19 cellular contexts compared by ENCODE assay signal in the genomic region with DNA sequence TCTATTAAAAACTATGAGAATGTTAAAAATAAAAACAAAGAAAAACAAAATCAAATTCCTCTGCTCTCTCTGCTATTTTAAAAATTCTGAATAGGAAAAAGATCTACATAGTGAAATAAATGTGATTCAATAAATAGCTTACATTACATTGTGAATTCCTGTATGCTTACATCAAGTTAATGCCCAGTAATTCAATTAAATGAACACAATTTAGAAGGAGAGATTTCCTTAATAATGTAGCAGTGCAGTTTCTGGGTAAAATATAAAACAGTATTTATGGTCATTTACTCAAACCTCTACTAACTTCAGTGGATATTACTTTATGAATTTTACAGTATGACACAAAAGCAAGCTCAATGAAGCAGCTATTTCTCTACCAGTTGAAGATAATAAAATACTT.
A peak's percentile ranks its signal among the peaks of the same experiment; 100 is the strongest.
DNase-seq lines count a peak whose midpoint lies in the region; ATAC-seq and TF ChIP-seq lines count a peak whose summit lies in the region.
"Had no signal": no experiment of that assay in that cellular context is flagged by ENCODE, and none has a peak within 500 bp of the region (broad histone marks: within the 10 kb centered on the region; RNA-seq: fewer than 3 reads in every experiment).

No MANE protein-coding gene starts in this region.

- POLR2A ChIA-PET in SK-N-SH (lab: Yijun Ruan, JAX): no interaction called here

- H3K79me2 ChIP-seq in SK-N-SH (ENCODE audit: insufficient read depth): no peaks in the 10 kb centered on the region

- no peaks in the 10 kb centered on the region for H3K4me1 Mint-ChIP-seq in stimulated activated naive B cell treated with anti-CD40 and anti-IgM and Interleukin-4, amounts not matched to agents 10 μg/mL and 1 μg/mL and 100 μg/mL, for 72 hours
- H3K4me1 Mint-ChIP-seq: B cell had no signal

- H3K36me3 Mint-ChIP-seq in stimulated activated naive B cell treated with anti-CD40 and anti-IgM and Interleukin-4, amounts not matched to agents 10 μg/mL and 1 μg/mL and 100 μg/mL, for 72 hours: no peaks in the 10 kb centered on the region
- H3K36me3 Mint-ChIP-seq: CD8-positive, alpha-beta T cell had no signal

- H3K4me3 Mint-ChIP-seq in stimulated activated naive B cell treated with anti-CD40 and anti-IgM and Interleukin-4, amounts not matched to agents 10 μg/mL and 1 μg/mL and 100 μg/mL, for 72 hours: no peak overlapping the region
- H3K4me3 Mint-ChIP-seq: B cell; CD4-positive, alpha-beta T cell; CD8-positive, alpha-beta T cell had no signal

- no peaks in the 10 kb centered on the region for H3K27me3 Mint-ChIP-seq in stimulated activated naive B cell treated with anti-CD40 and anti-IgM and Interleukin-4, amounts not matched to agents 10 μg/mL and 1 μg/mL and 100 μg/mL, for 72 hours
- H3K27me3 Mint-ChIP-seq: B cell; CD4-positive, alpha-beta T cell had no signal

- H3K9ac ChIP-seq in SK-N-SH (no peak overlapping the region), SK-N-MC (ENCODE audit: insufficient read length) (no peak overlapping the region)
- H3K9ac ChIP-seq: BLaER1 treated with 17β-estradiol and CSF1 and Interleukin-3, amounts not matched to agents 10 nM and 100 nM had no signal

- TF ChIP-seq RAD21 in SK-N-SH (IDR thresholded peaks at IDR 0.05; ENCODE audit: low read length): no peak

- H3K9me2 ChIP-seq in SK-N-SH: no peaks in the 10 kb centered on the region

- no peak for TF ChIP-seq CTCF in SK-N-SH (IDR thresholded peaks at IDR 0.05)

- TF ChIP-seq EP300 in SK-N-SH (IDR thresholded peaks at IDR 0.05; ENCODE audit: borderline replicate concordance in 1 of 2, low read depth in 1 of 2, low read length in 1 of 2): no peak

- no peaks in the 10 kb centered on the region for H3K27me3 ChIP-seq in SK-N-SH (ENCODE audit: insufficient read depth)
- H3K27me3 ChIP-seq: BLaER1 treated with 17β-estradiol and CSF1 and Interleukin-3, amounts not matched to agents 10 nM and 100 nM had no signal

- H4K20me1 ChIP-seq in SK-N-SH (ENCODE audit: insufficient read depth): no peaks in the 10 kb centered on the region
- H4K20me1 ChIP-seq: BLaER1 treated with 17β-estradiol and CSF1 and Interleukin-3, amounts not matched to agents 10 nM and 100 nM had no signal

- no peak overlapping the region for H3K27ac ChIP-seq in SK-N-SH (ENCODE audit: low read depth in 2 of 2, low read length in 1 of 2)
- peak overlapping the region; percentile 39; the same call in 1 of the 2 replicates for H3K27ac ChIP-seq in SK-N-MC
- H3K27ac ChIP-seq: 22Rv1; A549; BLaER1 treated with 17β-estradiol and CSF1 and Interleukin-3, amounts not matched to agents 10 nM and 100 nM; C4-2B had no signal

- H3F3A ChIP-seq in SK-N-SH (replicated peaks; ENCODE audit: insufficient read depth): no peaks in the 10 kb centered on the region

- no peak overlapping the region for H2AFZ ChIP-seq in SK-N-SH (ENCODE audit: low read depth)

- CTCF ChIA-PET in SK-N-SH (lab: Yijun Ruan, JAX): no interaction called here

- DNase-seq in SK-N-SH (no peak), SK-N-MC (ENCODE audit: low read depth, low spot score) (no peak), iPS-NIHi11 (ENCODE audit: low spot score) (no peak)
- no peak for DNase-seq in stimulated activated naive B cell treated with anti-CD40 and anti-IgM and Interleukin-4, amounts not matched to agents 10 μg/mL and 1 μg/mL and 100 μg/mL, for 72 hours
- DNase-seq: AML-193; Caco-2; Calu3; CD4-positive, alpha-beta T cell; CD8-positive, alpha-beta T cell; DMS 273 treated with DMSO at 0.1 percent for 48 hours; DMS153; DMS79 treated with DMSO at 0.1 percent for 48 hours; GF-D8 had no signal

- H3K27ac Mint-ChIP-seq in stimulated activated naive B cell treated with anti-CD40 and anti-IgM and Interleukin-4, amounts not matched to agents 10 μg/mL and 1 μg/mL and 100 μg/mL, for 72 hours: no peak overlapping the region
- H3K27ac Mint-ChIP-seq: B cell; CD4-positive, alpha-beta T cell; CD8-positive, alpha-beta T cell had no signal

- H3K9me3 Mint-ChIP-seq in stimulated activated naive B cell treated with anti-CD40 and anti-IgM and Interleukin-4, amounts not matched to agents 10 μg/mL and 1 μg/mL and 100 μg/mL, for 72 hours: no peaks in the 10 kb centered on the region

- H3K4me2 ChIP-seq in SK-N-SH: no peak overlapping the region
- H3K4me2 ChIP-seq: A549; BLaER1 treated with 17β-estradiol and CSF1 and Interleukin-3, amounts not matched to agents 10 nM and 100 nM had no signal

- no peaks in the 10 kb centered on the region; the same call in 1 of the 2 replicates for H3K9me3 ChIP-seq in SK-N-SH
- H3K9me3 ChIP-seq in SK-N-MC (ENCODE audit: low read depth, low read length): no peaks in the 10 kb centered on the region
- H3K9me3 ChIP-seq: A549; BLaER1 treated with 17β-estradiol and CSF1 and Interleukin-3, amounts not matched to agents 10 nM and 100 nM; Caco-2 had no signal

- ATAC-seq in SK-N-SH treated with all-trans-retinoic acid at 6 μM for 48 hours: no peak
- ATAC-seq in stimulated activated naive B cell treated with anti-CD40 and anti-IgM and Interleukin-4, amounts not matched to agents 10 μg/mL and 1 μg/mL and 100 μg/mL, for 72 hours (replicated peaks): no peak
- ATAC-seq: A549; CD8-positive, alpha-beta T cell had no signal

- H3K36me3 ChIP-seq in SK-N-SH (replicated peaks in 1 of 2; ENCODE audit: control insufficient read depth in 1 of 2, insufficient read depth in 2 of 2, low read length in 1 of 2) (no peaks in the 10 kb centered on the region), SK-N-MC (ENCODE audit: insufficient read depth, low read length) (no peaks in the 10 kb centered on the region)
- H3K36me3 ChIP-seq: BLaER1 treated with 17β-estradiol and CSF1 and Interleukin-3, amounts not matched to agents 10 nM and 100 nM had no signal

- H3K4me1 ChIP-seq in SK-N-SH (ENCODE audit: control insufficient read depth in 1 of 2, insufficient read depth in 2 of 2, low read depth in 1 of 2, low read length in 1 of 2): no peaks in the 10 kb centered on the region; a peak in 2 of 4 replicates
- H3K4me1 ChIP-seq: A549; BLaER1 treated with 17β-estradiol and CSF1 and Interleukin-3, amounts not matched to agents 10 nM and 100 nM; Caco-2 had no signal

- H3K4me3 ChIP-seq in SK-N-SH (ENCODE audit: low read depth in 2 of 2, low read length in 1 of 2) (no peak overlapping the region), SK-N-MC (no peak overlapping the region)
- H3K4me3 ChIP-seq: A549; BLaER1 treated with 17β-estradiol and CSF1 and Interleukin-3, amounts not matched to agents 10 nM and 100 nM had no signal

TF ChIP-seq in SK-N-SH treated with all-trans-retinoic acid at 6 μM for 48 hours, 23 proteins besides CTCF, POLR2A, EP300 and RAD21 (continues in another document):
- no peak for TF ChIP-seq ZC3H10 (CRISPR knock-in tag; IDR thresholded peaks at IDR 0.05)
- TF ChIP-seq SNAI2 (CRISPR knock-in tag; IDR thresholded peaks at IDR 0.05): no peak
- TF ChIP-seq GLIS3 (CRISPR knock-in tag; IDR thresholded peaks at IDR 0.05): no peak
- TF ChIP-seq ZFP30 (CRISPR knock-in tag; IDR thresholded peaks at IDR 0.05): no peak
- peak; percentile 86 for TF ChIP-seq CREB5 (CRISPR knock-in tag; IDR thresholded peaks at IDR 0.05; ENCODE audit: low read depth)
- TF ChIP-seq OSR1 (CRISPR knock-in tag; IDR thresholded peaks at IDR 0.05): no peak

TF ChIP-seq in SK-N-SH, 30 proteins besides CTCF, POLR2A, EP300 and RAD21:
- TF ChIP-seq, protein P1, sequence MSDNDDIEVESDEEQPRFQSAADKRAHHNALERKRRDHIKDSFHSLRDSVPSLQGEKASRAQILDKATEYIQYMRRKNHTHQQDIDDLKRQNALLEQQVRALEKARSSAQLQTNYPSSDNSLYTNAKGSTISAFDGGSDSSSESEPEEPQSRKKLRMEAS (IDR thresholded peaks at IDR 0.05; ENCODE audit: low read depth): no peak
- TF ChIP-seq MEF2A (IDR thresholded peaks at IDR 0.05; ENCODE audit: borderline replicate concordance, low read depth) (no peak), RCOR1 (IDR thresholded peaks at IDR 0.05; ENCODE audit: low read length) (no peak), ELF1 (IDR thresholded peaks at IDR 0.05) (no peak), PBX3 (IDR thresholded peaks at IDR 0.05) (no peak), NFIC (IDR thresholded peaks at IDR 0.05; ENCODE audit: borderline replicate concordance) (no peak), SIN3A (IDR thresholded peaks at IDR 0.05; ENCODE audit: borderline replicate concordance, low read depth, low read length) (no peak), MXI1 (IDR thresholded peaks at IDR 0.05; ENCODE audit: low read depth, low read length) (no peak), SMC3 (IDR thresholded peaks at IDR 0.05; ENCODE audit: low read depth, low read length) (no peak), GABPA (IDR thresholded peaks at IDR 0.05; ENCODE audit: low read depth) (no peak), POLR2AphosphoS5 (IDR thresholded peaks at IDR 0.05; ENCODE audit: low read depth, low read length) (no peak)
- TF ChIP-seq, protein P2, sequence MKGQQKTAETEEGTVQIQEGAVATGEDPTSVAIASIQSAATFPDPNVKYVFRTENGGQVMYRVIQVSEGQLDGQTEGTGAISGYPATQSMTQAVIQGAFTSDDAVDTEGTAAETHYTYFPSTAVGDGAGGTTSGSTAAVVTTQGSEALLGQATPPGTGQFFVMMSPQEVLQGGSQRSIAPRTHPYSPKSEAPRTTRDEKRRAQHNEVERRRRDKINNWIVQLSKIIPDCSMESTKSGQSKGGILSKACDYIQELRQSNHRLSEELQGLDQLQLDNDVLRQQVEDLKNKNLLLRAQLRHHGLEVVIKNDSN (IDR thresholded peaks at IDR 0.05; ENCODE audit: borderline replicate concordance, low read depth): no peak
TF ChIP-seq in SK-N-SH: peak in this region for 0.
